8 cellular contexts compared by ENCODE assay signal in the genomic region with DNA sequence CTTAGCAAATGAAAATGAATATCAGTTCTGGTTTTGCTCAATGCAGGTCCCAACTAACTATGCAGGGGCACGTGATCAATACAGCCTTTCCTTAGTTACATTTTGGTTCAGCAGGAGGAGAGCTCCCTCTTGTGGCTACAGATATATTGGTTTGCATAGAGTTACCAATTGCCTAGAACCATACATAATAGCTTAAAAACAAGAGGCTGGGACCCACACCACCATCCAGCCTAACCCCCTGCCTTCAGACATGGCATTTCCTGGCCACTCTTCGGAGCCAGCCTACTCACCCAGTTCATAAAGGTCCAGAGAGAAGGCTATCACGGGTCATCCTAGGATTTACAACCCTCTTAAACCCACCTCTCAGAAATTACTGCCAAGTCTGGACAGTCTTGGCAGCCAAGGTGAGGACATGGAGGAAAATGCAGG. TPM values are rescaled to one million over a fixed set of nuclear protein-coding genes. Genes with fewer than 3 reads are reported as not detected.
DNase-seq lines count a peak whose midpoint lies in the region; ATAC-seq and TF ChIP-seq lines count a peak whose summit lies in the region.

No MANE protein-coding gene starts in this region.

- peak; percentile 97 for ATAC-seq in CD4-positive, alpha-beta T cell (ENCODE audit: poor library complexity)
- ATAC-seq in GM18907 (IDR thresholded peaks at IDR 0.05; ENCODE audit: unreplicated experiment) (peak; percentile 98), HG03064 (IDR thresholded peaks at IDR 0.05; ENCODE audit: low read depth, unreplicated experiment) (peak; percentile 94)

- POLR2A ChIA-PET in CD4-positive, alpha-beta T cell (lab: Charles Lee), result interaction anchor here (0.8 to 2.0 kb wide), 7 partner anchors 9 to 306 kb away, joined by 3 to 19 read pairs (median 5); partner anchors contain the start of genes CCDC93, DDX18 and INSIG2

- peak in 7 of 10 experiments; percentile 2 to 39 (median 11) for DNase-seq in CD4-positive, alpha-beta T cell
- peak; percentile 81 for DNase-seq in NCI-H1694 treated with DMSO at 0.1 percent for 48 hours (lab: John Stamatoyannopoulos, UW)
- DNase-seq in T-helper 1 cell, result peak in 4 of 5 donors; percentile 12 to 77 (median 38)
- no peak for DNase-seq in breast epithelium (ENCODE audit: low spot score in 2 of 2)
- DNase-seq in inferior parietal cortex (ENCODE audit: extremely low spot score), result peak; percentile 91
- peak; percentile 56 for DNase-seq in stimulated activated CD4-positive, alpha-beta T cell treated with anti-CD3 and anti-CD28 coated beads, Interleukin-4, amount 100 ng/mL, for 24 hours

- no peaks in the 10 kb centered on the region for H3K9me3 ChIP-seq in CD4-positive, alpha-beta T cell (ENCODE audit: control insufficient read depth, low read length)
- no peaks in the 10 kb centered on the region for H3K9me3 ChIP-seq in breast epithelium

- intact Hi-C loops in CD4-positive, alpha-beta T cell (cut with DNase I, micrococcal nuclease), result loop anchor here in 1 of 2 experiments (1.0 kb wide), 1 partner anchor 189 kb away; the partner anchor contains the start of gene DDX18
- intact Hi-C loops in breast epithelium (cut with DNase I; ENCODE audit: low total_unique reads), result loop anchor here (10.0 kb wide), 1 partner anchor 169 kb away; no protein-coding TSS in a partner anchor

- peak overlapping the region; percentile 7 for H3K27ac Mint-ChIP-seq in CD4-positive, alpha-beta T cell

- H3K9me3 Mint-ChIP-seq in CD4-positive, alpha-beta T cell, result no peaks in the 10 kb centered on the region

- H3K36me3 ChIP-seq in breast epithelium, result peaks cover 19% of the 10 kb centered on the region

- H3K4me1 Mint-ChIP-seq in CD4-positive, alpha-beta T cell (ENCODE audit: low read depth), result peaks cover 17% of the 10 kb centered on the region

- peaks cover 89% of the 10 kb centered on the region for H3K36me3 Mint-ChIP-seq in CD4-positive, alpha-beta T cell (ENCODE audit: low read depth)

- TF ChIP-seq POLR2A in breast epithelium (IDR thresholded peaks at IDR 0.05), result no peak

- H3K27me3 ChIP-seq in CD4-positive, alpha-beta T cell (ENCODE audit: control insufficient read depth, insufficient read depth, low read length), result no peaks in the 10 kb centered on the region
- H3K27me3 ChIP-seq in breast epithelium, result no peaks in the 10 kb centered on the region

- CTCF ChIA-PET in CD4-positive, alpha-beta T cell (lab: Charles Lee), result interaction anchor here (0.6 to 3.1 kb wide), 18 partner anchors 9 to 1926 kb away, joined by 3 to 44 read pairs (median 4); partner anchors contain the start of genes CCDC93 and DDX18

- H3K27ac ChIP-seq in CD4-positive, alpha-beta T cell (ENCODE audit: low read depth, low read length), result no peak overlapping the region
- no peak overlapping the region for H3K27ac ChIP-seq in breast epithelium

- H3K4me3 ChIP-seq in breast epithelium, result no peak overlapping the region

- H3K4me3 Mint-ChIP-seq in CD4-positive, alpha-beta T cell, result no peak overlapping the region

- TF ChIP-seq CTCF in CD4-positive, alpha-beta T cell (IDR thresholded peaks at IDR 0.05), result peak; percentile 90
- TF ChIP-seq CTCF in breast epithelium (IDR thresholded peaks at IDR 0.05), result peak; percentile 55 to 70 (median 69)

- H3K27me3 Mint-ChIP-seq in CD4-positive, alpha-beta T cell, result no peaks in the 10 kb centered on the region

- no peaks in the 10 kb centered on the region for H3K4me1 ChIP-seq in breast epithelium

RNA-seq across cellular contexts. Expression of gene CCDC93, which starts 10.5 kb away (rescaled TPM):
- 10 to 100 TPM; 62.2 to 64.5 TPM for total RNA-seq in CD4-positive, alpha-beta T cell
- total RNA-seq in breast epithelium, result 10 to 100 TPM; 25.6 to 33.1 (median 32.9) TPM

Comparison
In these comparisons a context has a peak if more than half of its experiments do, and no peak if none do; other contexts are left out.
1. DNase-seq: peak in CD4-positive, alpha-beta T cell (7 of 10), NCI-H1694 treated with DMSO at 0.1 percent for 48 hours (single experiment), T-helper 1 cell (4 of 5), inferior parietal cortex (single experiment) and stimulated activated CD4-positive, alpha-beta T cell treated with anti-CD3 and anti-CD28 coated beads, Interleukin-4, amount 100 ng/mL, for 24 hours (single experiment); none in breast epithelium (0 of 2).
2. Peak in every context shown above with its lines, with median percentiles within 50 percentile points of each other: ATAC-seq.